In the genomic region with DNA sequence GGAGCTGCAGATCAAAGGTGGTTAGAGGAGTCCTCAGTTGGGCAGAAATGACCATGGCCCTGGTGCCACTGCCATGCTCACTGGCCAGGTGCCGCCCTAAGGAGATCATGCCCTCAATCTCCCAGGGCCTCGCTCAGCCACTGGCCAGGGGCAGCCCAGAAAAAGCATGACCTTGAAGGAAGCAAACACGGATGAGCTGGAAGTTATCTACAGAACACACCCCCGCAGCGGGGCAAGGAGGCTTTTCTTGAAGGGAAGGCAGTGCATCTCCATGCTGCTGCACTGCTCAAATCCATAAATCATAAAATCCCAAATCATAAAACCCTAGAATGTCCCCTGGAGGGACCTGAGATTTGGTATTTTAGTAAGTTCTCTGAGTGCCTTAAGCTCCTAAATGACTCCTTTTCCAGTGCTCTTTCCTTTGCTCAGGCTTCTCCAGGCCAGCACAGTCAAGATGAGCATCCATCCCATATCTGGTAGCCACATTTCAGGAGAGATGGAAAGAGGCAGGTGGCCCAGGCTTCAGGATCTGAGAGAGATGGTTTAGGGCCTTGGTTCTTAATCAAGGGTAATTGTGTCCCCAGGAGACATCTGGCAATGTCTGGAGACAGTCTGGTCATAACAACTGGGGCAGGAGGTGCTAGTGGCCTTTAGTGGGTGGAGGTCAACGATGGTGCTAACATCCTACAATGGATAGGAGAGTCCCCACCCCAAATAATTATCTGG, we compare ENCODE assay signal across 1 cellular context.
A peak's percentile ranks its signal among the peaks of the same experiment; 100 is the strongest.
TF ChIP-seq lines count a peak whose summit lies in the region.

No MANE protein-coding gene starts in this region.

TF ChIP-seq in K562, 482 proteins besides CTCF, POLR2A, EP300 and RAD21 (continued from another document):
- TF ChIP-seq, protein P1, sequence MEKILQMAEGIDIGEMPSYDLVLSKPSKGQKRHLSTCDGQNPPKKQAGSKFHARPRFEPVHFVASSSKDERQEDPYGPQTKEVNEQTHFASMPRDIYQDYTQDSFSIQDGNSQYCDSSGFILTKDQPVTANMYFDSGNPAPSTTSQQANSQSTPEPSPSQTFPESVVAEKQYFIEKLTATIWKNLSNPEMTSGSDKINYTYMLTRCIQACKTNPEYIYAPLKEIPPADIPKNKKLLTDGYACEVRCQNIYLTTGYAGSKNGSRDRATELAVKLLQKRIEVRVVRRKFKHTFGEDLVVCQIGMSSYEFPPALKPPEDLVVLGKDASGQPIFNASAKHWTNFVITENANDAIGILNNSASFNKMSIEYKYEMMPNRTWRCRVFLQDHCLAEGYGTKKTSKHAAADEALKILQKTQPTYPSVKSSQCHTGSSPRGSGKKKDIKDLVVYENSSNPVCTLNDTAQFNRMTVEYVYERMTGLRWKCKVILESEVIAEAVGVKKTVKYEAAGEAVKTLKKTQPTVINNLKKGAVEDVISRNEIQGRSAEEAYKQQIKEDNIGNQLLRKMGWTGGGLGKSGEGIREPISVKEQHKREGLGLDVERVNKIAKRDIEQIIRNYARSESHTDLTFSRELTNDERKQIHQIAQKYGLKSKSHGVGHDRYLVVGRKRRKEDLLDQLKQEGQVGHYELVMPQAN (IDR thresholded peaks at IDR 0.05; ENCODE audit: borderline replicate concordance), result no peak
- TF ChIP-seq, protein P2, sequence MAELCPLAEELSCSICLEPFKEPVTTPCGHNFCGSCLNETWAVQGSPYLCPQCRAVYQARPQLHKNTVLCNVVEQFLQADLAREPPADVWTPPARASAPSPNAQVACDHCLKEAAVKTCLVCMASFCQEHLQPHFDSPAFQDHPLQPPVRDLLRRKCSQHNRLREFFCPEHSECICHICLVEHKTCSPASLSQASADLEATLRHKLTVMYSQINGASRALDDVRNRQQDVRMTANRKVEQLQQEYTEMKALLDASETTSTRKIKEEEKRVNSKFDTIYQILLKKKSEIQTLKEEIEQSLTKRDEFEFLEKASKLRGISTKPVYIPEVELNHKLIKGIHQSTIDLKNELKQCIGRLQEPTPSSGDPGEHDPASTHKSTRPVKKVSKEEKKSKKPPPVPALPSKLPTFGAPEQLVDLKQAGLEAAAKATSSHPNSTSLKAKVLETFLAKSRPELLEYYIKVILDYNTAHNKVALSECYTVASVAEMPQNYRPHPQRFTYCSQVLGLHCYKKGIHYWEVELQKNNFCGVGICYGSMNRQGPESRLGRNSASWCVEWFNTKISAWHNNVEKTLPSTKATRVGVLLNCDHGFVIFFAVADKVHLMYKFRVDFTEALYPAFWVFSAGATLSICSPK (IDR thresholded peaks at IDR 0.05; ENCODE audit: borderline replicate concordance), result no peak
- TF ChIP-seq SMAD3 (CRISPR knock-in tag; conservative IDR thresholded peaks at IDR 0.05) (no peak), DPF2 (IDR thresholded peaks at IDR 0.05) (no peak), CBFA2T3 (IDR thresholded peaks at IDR 0.05) (0 out of 2 replicates have a peak, but pooled peaks have one; percentile 13)
